Comparison of ENCODE assay signal across 8 cellular contexts in the genomic region with DNA sequence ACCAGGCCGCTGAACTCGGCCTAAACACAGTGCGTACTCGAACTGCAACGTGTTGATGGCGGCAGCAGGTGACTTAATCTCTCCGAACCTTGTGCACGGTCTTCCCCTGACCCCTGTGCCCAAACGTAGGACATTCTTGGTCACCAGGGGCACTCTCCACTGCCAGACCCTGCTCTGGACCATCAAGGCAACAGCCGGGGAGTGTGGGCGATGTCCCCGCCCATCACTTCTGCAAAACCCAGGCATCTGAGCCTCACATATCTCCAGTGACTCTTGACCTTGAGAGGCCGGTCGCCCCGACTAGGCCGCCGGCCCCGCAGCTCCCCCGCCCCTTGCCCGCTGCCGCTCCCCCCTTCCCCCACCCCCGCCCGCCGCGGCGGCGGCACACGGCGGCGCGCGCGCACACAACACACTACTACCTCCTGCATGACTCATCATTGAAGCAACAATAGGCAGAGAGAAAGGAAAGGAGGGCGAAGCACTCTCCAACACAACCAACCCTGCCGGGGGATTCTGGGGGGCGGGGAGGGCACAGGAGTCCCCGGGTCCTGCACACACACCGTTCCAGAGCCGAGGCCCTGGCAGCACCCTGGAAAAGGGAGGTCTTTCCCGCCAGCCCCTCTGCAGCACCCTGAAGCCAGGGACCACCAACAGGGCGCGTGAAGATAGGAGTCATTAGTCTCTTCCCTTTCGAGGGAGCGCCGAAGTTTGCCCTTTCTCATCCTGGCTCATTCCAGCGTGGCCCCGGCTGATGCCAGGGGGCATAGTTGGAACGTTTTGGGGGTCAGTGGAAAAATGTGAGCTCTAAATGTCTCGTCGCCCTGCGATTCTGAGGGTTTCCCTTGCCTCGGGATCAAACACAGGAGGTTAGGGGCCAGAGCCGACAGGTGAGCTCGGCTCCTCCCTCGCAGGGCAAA. TPM values are rescaled to one million over a fixed set of nuclear protein-coding genes. Genes with fewer than 3 reads are reported as not detected.
A peak's percentile ranks its signal among the peaks of the same experiment; 100 is the strongest.
DNase-seq lines count a peak whose midpoint lies in the region; ATAC-seq and TF ChIP-seq lines count a peak whose summit lies in the region.

No MANE protein-coding gene starts in this region.

- no peaks in the 10 kb centered on the region for H3K36me3 ChIP-seq in liver (ENCODE audit: control insufficient read depth in 4 of 4, insufficient read depth in 3 of 4, low read depth in 1 of 4, low read length in 3 of 4)

- H3K4me1 ChIP-seq in liver (ENCODE audit: control insufficient read depth in 4 of 4, insufficient read depth in 4 of 4, low read length in 3 of 4): peaks cover 19 to 53% (median 37%) of the 10 kb centered on the region in 4 donors

- no peak for TF ChIP-seq CTCF in liver (IDR thresholded peaks at IDR 0.05; ENCODE audit: low read depth, low read length, missing input control)

- no peaks in the 10 kb centered on the region for H3K9me3 ChIP-seq in liver (ENCODE audit: control insufficient read depth in 4 of 4, low read length in 3 of 4)

- no peak for TF ChIP-seq RAD21 in liver (IDR thresholded peaks at IDR 0.05)

- H3K27ac ChIP-seq in liver (ENCODE audit: low read depth in 1 of 2, low read length in 2 of 2): peak overlapping the region; percentile 100

- H3K27me3 ChIP-seq in liver (ENCODE audit: control insufficient read depth in 4 of 4, insufficient read depth in 4 of 4, low read length in 3 of 4): no peaks in the 10 kb centered on the region

- DNase-seq in NCI-H2227 treated with DMSO at 0.1 percent for 48 hours (lab: John Stamatoyannopoulos, UW): peak; percentile 42
- peak; percentile 61 for DNase-seq in activated CD4-positive, alpha-beta T cell treated with anti-CD3 and anti-CD28 coated beads, Interleukin-2, amount 50 U/mL, for 1 hour
- peak; percentile 62 for DNase-seq in dedifferentiated amniotic fluid mesenchymal stem cell (ENCODE audit: extremely low spot score)
- DNase-seq in stimulated activated CD4-positive, alpha-beta T cell treated with anti-CD3 and anti-CD28 coated beads, TNF-alpha, amount 100 ng/mL, for 24 hours (ENCODE audit: low read depth in 3 of 3): peak; percentile 20 to 55 (median 34)
- DNase-seq in NCI-H187 (lab: John Stamatoyannopoulos, UW): no peak

- ATAC-seq in HG02588 (IDR thresholded peaks at IDR 0.05; ENCODE audit: unreplicated experiment): no peak

- H3K9ac ChIP-seq in liver (ENCODE audit: low read depth in 1 of 2, low read length in 2 of 2): peak overlapping the region; percentile 84 to 96

- 9% methylated on average over 55 of the region's 55 CpGs for WGBS in liver

- H3K4me3 ChIP-seq in GM08714 (ENCODE audit: low read length) (peak overlapping the region; percentile 46; the same call in 1 of the 2 replicates), liver (ENCODE audit: low read depth in 1 of 3, low read length in 3 of 3) (peak overlapping the region; percentile 62 to 90 (median 62))

TF ChIP-seq in liver, 16 proteins besides CTCF, POLR2A, EP300 and RAD21:
- TF ChIP-seq, protein P1, sequence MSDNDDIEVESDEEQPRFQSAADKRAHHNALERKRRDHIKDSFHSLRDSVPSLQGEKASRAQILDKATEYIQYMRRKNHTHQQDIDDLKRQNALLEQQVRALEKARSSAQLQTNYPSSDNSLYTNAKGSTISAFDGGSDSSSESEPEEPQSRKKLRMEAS (IDR thresholded peaks at IDR 0.05): no peak
- no peak for TF ChIP-seq YY1 (IDR thresholded peaks at IDR 0.05)
- no peak for TF ChIP-seq EGR1 (IDR thresholded peaks at IDR 0.05; ENCODE audit: low read depth in 2 of 2)
- TF ChIP-seq SP1 (IDR thresholded peaks at IDR 0.05): no peak
- no peak for TF ChIP-seq NR2F2 (IDR thresholded peaks at IDR 0.05)
- peak in 1 of 2 donors; percentile 33 for TF ChIP-seq HNF4A (conservative IDR thresholded peaks at IDR 0.05)
- TF ChIP-seq FOXA2 (IDR thresholded peaks at IDR 0.05): no peak
- TF ChIP-seq, protein P2, sequence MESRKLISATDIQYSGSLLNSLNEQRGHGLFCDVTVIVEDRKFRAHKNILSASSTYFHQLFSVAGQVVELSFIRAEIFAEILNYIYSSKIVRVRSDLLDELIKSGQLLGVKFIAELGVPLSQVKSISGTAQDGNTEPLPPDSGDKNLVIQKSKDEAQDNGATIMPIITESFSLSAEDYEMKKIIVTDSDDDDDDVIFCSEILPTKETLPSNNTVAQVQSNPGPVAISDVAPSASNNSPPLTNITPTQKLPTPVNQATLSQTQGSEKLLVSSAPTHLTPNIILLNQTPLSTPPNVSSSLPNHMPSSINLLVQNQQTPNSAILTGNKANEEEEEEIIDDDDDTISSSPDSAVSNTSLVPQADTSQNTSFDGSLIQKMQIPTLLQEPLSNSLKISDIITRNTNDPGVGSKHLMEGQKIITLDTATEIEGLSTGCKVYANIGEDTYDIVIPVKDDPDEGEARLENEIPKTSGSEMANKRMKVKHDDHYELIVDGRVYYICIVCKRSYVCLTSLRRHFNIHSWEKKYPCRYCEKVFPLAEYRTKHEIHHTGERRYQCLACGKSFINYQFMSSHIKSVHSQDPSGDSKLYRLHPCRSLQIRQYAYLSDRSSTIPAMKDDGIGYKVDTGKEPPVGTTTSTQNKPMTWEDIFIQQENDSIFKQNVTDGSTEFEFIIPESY (IDR thresholded peaks at IDR 0.05): no peak
- peak; percentile 13 to 30 for TF ChIP-seq RXRA (IDR thresholded peaks at IDR 0.05)
- no peak for TF ChIP-seq HNF4G (IDR thresholded peaks at IDR 0.05)
- TF ChIP-seq FOXA1 (IDR thresholded peaks at IDR 0.05): no peak
- no peak for TF ChIP-seq GABPA (IDR thresholded peaks at IDR 0.05 in 1 of 2, conservative IDR thresholded peaks at IDR 0.05 in 1 of 2)
- TF ChIP-seq JUND (IDR thresholded peaks at IDR 0.05): peak in 1 of 2 donors; percentile 57
- TF ChIP-seq, protein P3, sequence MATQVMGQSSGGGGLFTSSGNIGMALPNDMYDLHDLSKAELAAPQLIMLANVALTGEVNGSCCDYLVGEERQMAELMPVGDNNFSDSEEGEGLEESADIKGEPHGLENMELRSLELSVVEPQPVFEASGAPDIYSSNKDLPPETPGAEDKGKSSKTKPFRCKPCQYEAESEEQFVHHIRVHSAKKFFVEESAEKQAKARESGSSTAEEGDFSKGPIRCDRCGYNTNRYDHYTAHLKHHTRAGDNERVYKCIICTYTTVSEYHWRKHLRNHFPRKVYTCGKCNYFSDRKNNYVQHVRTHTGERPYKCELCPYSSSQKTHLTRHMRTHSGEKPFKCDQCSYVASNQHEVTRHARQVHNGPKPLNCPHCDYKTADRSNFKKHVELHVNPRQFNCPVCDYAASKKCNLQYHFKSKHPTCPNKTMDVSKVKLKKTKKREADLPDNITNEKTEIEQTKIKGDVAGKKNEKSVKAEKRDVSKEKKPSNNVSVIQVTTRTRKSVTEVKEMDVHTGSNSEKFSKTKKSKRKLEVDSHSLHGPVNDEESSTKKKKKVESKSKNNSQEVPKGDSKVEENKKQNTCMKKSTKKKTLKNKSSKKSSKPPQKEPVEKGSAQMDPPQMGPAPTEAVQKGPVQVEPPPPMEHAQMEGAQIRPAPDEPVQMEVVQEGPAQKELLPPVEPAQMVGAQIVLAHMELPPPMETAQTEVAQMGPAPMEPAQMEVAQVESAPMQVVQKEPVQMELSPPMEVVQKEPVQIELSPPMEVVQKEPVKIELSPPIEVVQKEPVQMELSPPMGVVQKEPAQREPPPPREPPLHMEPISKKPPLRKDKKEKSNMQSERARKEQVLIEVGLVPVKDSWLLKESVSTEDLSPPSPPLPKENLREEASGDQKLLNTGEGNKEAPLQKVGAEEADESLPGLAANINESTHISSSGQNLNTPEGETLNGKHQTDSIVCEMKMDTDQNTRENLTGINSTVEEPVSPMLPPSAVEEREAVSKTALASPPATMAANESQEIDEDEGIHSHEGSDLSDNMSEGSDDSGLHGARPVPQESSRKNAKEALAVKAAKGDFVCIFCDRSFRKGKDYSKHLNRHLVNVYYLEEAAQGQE (IDR thresholded peaks at IDR 0.05): peak; percentile 34
- TF ChIP-seq, protein P4, sequence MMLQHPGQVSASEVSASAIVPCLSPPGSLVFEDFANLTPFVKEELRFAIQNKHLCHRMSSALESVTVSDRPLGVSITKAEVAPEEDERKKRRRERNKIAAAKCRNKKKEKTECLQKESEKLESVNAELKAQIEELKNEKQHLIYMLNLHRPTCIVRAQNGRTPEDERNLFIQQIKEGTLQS (IDR thresholded peaks at IDR 0.05): no peak
- no peak for TF ChIP-seq TAF1 (conservative IDR thresholded peaks at IDR 0.05)

RNA-seq across cellular contexts. Expression of a gene that starts 1.9 kb away (rescaled TPM):
- 1 to 10 TPM; 2.8 to 5.0 TPM for total RNA-seq in liver
- polyA plus RNA-seq in liver: 1 to 10 TPM; 1.7 to 2.5 TPM

Comparison
In these comparisons a context has a peak if more than half of its experiments do, and no peak if none do; other contexts are left out.
1. DNase-seq: peak in NCI-H2227 treated with DMSO at 0.1 percent for 48 hours (single experiment), activated CD4-positive, alpha-beta T cell treated with anti-CD3 and anti-CD28 coated beads, Interleukin-2, amount 50 U/mL, for 1 hour (single experiment), dedifferentiated amniotic fluid mesenchymal stem cell (single experiment) and stimulated activated CD4-positive, alpha-beta T cell treated with anti-CD3 and anti-CD28 coated beads, TNF-alpha, amount 100 ng/mL, for 24 hours (3 of 3); none in NCI-H187 (0 of 2).